24 cellular contexts compared by ENCODE assay signal in genomic region chr11:114019574-114019973, GRCh38. TPM values are rescaled to one million over a fixed set of nuclear protein-coding genes. Genes with fewer than 3 reads are reported as not detected.
DNase-seq lines count a peak whose midpoint lies in the region; ATAC-seq and TF ChIP-seq lines count a peak whose summit lies in the region.
"Had no signal": no experiment of that assay in that cellular context is flagged by ENCODE, and none has a peak within 500 bp of the region (broad histone marks: within the 10 kb centered on the region; RNA-seq: fewer than 3 reads in every experiment).

No MANE protein-coding gene starts in this region.

- no peaks in the 10 kb centered on the region for H3K9me3 ChIP-seq in thyroid gland
- H3K9me3 ChIP-seq: A549; BLaER1 treated with 17β-estradiol and CSF1 and Interleukin-3, amounts not matched to agents 10 nM and 100 nM had no signal

- H3K36me3 ChIP-seq in thyroid gland, result no peaks in the 10 kb centered on the region
- H3K36me3 ChIP-seq: BLaER1 treated with 17β-estradiol and CSF1 and Interleukin-3, amounts not matched to agents 10 nM and 100 nM had no signal

- H3K4me1 ChIP-seq in thyroid gland, result peaks cover 3 to 8% of the 10 kb centered on the region in 2 donors
- H3K4me1 ChIP-seq: A549; BLaER1 treated with 17β-estradiol and CSF1 and Interleukin-3, amounts not matched to agents 10 nM and 100 nM had no signal

- DNase-seq in Right ventricle myocardium inferior (ENCODE audit: missing footprints) (peak; percentile 65), cardiac septum (ENCODE audit: low spot score) (no peak), NCI-H69 (lab: John Stamatoyannopoulos, UW) (peak; percentile 35), thyroid gland (no peak), NCI-H2029 treated with DMSO at 0.1 percent for 48 hours (lab: John Stamatoyannopoulos, UW) (no peak), NCI-H1105 (lab: John Stamatoyannopoulos, UW) (no peak)
- DNase-seq: AML-193; CD4-positive, alpha-beta memory T cell; CD4-positive, CD25-positive, alpha-beta regulatory T cell; CD8-positive, alpha-beta memory T cell; COR-L47; DMS 273 treated with DMSO at 0.1 percent for 48 hours; DMS153; DMS53; DND-41; EL; GDM1 had no signal

- intact Hi-C loops in Right ventricle myocardium inferior (cut with DNase I), result no loop called here
- intact Hi-C loops in cardiac septum (cut with DNase I), result no loop called here
- intact Hi-C loops in thyroid gland (cut with DNase I), result no loop called here

- no peak for TF ChIP-seq POLR2A in thyroid gland (IDR thresholded peaks at IDR 0.05)

- ATAC-seq in Right ventricle myocardium inferior, result no peak
- ATAC-seq: A549, GM12878 had no signal

- no peak for TF ChIP-seq CTCF in thyroid gland (IDR thresholded peaks at IDR 0.05)

- H3K27me3 ChIP-seq in thyroid gland, result no peaks in the 10 kb centered on the region
- H3K27me3 ChIP-seq: BLaER1 treated with 17β-estradiol and CSF1 and Interleukin-3, amounts not matched to agents 10 nM and 100 nM had no signal

- WGBS in thyroid gland, 2 donors, result 83 to 95% methylated on average over 5 of the region's 5 CpGs

- peak overlapping the region in 2 of 3 donors; percentile 22 to 23 for H3K27ac ChIP-seq in thyroid gland
- H3K27ac ChIP-seq: 22Rv1; A549; BLaER1 treated with 17β-estradiol and CSF1 and Interleukin-3, amounts not matched to agents 10 nM and 100 nM had no signal

- H3K4me3 ChIP-seq in thyroid gland (replicated peaks in 1 of 3), result no peak overlapping the region
- H3K4me3 ChIP-seq: A549; BLaER1 treated with 17β-estradiol and CSF1 and Interleukin-3, amounts not matched to agents 10 nM and 100 nM; GM12878 had no signal

RNA-seq across cellular contexts. Expression of gene ZBTB16, which starts 39.9 kb away (rescaled TPM):
- 78.1 TPM for total RNA-seq in Right ventricle myocardium inferior
- total RNA-seq in cardiac septum, result 25.4 TPM
- 100 to 1,000 TPM; 157 to 385 (median 177) TPM for total RNA-seq in thyroid gland
- total RNA-seq: A172, Daoy, G401 had no signal

RNA-seq across cellular contexts. Expression of gene HTR3A, which starts 44.7 kb away (rescaled TPM):
- total RNA-seq in Right ventricle myocardium inferior (not detected), cardiac septum (not detected), thyroid gland (not detected)
- total RNA-seq: A172; CD4-positive, alpha-beta memory T cell; CD4-positive, CD25-positive, alpha-beta regulatory T cell; CD8-positive, alpha-beta memory T cell; Daoy; G401; GM12878 had no signal

Comparison
In these comparisons a context has a peak if more than half of its experiments do, and no peak if none do; other contexts are left out.
1. DNase-seq: peak in Right ventricle myocardium inferior (single experiment) and NCI-H69 (single experiment); none in cardiac septum (single experiment), thyroid gland (0 of 2), NCI-H2029 treated with DMSO at 0.1 percent for 48 hours (single experiment) and NCI-H1105 (single experiment).